In the genomic region with DNA sequence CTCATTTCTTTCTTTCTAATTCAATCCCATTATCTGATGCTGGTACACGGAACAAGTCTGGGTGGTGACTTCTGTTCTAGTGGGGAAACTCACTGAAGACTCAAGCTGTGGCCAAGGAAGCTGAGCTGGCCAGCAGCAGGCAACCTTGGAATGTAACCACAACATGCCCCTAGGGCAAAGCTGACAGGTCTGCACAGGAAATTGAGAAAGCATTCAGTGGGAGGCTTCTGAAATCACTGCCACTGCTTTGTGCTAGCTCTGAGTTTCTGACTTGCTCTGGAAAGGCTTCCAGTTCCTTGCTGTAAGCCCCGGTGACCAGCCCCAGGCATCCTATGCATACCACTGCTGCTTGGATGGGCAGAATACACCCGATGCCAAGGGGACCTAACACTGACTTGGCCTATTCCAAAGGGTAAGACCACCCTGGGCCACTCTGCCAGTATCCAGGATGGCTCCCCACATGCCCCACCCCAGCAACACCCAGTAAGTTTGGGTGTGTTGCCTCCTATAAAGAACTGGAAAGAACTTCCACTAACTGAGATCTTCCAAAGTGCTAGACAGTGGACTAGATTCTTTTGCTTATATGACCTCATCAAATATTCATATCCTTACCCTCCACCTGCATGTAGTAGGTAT, we compare ENCODE assay signal across 11 cellular contexts.
DNase-seq lines count a peak whose midpoint lies in the region; ATAC-seq and TF ChIP-seq lines count a peak whose summit lies in the region.
"Had no signal": no experiment of that assay in that cellular context is flagged by ENCODE, and none has a peak within 500 bp of the region (broad histone marks: within the 10 kb centered on the region; RNA-seq: fewer than 3 reads in every experiment).

No MANE protein-coding gene starts in this region.

- peak overlapping the region; percentile 39 for H3K9ac ChIP-seq in mammary epithelial cell (ENCODE audit: insufficient read depth, low read length)

- H3K27ac ChIP-seq in mammary epithelial cell (ENCODE audit: insufficient read depth, low read depth, low read length), result peak overlapping the region; percentile 78
- no peak overlapping the region for H3K27ac ChIP-seq in lower lobe of right lung
- H3K27ac ChIP-seq: pancreas had no signal

- TF ChIP-seq CTCF in AG10803 (conservative IDR thresholded peaks at IDR 0.05; ENCODE audit: low read length) (no peak), mammary epithelial cell (conservative IDR thresholded peaks at IDR 0.05 in 1 of 2, IDR thresholded peaks at IDR 0.05 in 1 of 2; ENCODE audit: extremely low read depth in 1 of 2, insufficient read depth in 1 of 2, low read depth in 1 of 2, low read length in 2 of 2) (no peak), lower lobe of right lung (IDR thresholded peaks at IDR 0.05) (no peak)

- peak overlapping the region; percentile 77 for H2AFZ ChIP-seq in mammary epithelial cell (ENCODE audit: low read depth, low read length)

- no TSS peak for BruUV-seq in mammary epithelial cell (replicated peaks; lab: Mats Ljungman, UMichigan)

- in situ Hi-C loops in mammary epithelial cell (cut with MboI; ENCODE audit: low sequenced_read_pairs in 2 of 2), result loop anchor here in 1 of 2 donors (25.0 kb wide), 1 partner anchor 125 kb away; no protein-coding TSS in a partner anchor

- H3K4me1 ChIP-seq in mammary epithelial cell (ENCODE audit: insufficient read depth, low read length), result peaks cover 34% of the 10 kb centered on the region
- no peaks in the 10 kb centered on the region for H3K4me1 ChIP-seq in lower lobe of right lung
- H3K4me1 ChIP-seq: pancreas had no signal

- CTCF ChIA-PET in mammary epithelial cell (lab: Charles Lee; ENCODE audit: low non-redundant PET), result interaction anchor here (0.6 kb wide), 1 partner anchor 287 kb away, joined by 3 read pairs; no protein-coding TSS in a partner anchor

- H3K4me3 ChIP-seq in AG10803 (ENCODE audit: low read length) (no peak overlapping the region), mammary epithelial cell (replicated peaks in 1 of 3; ENCODE audit: insufficient read depth in 1 of 3, low read depth in 2 of 3, low read length in 3 of 3) (peak overlapping the region in 1 of 3 experiments; percentile 14), lower lobe of right lung (no peak overlapping the region)
- H3K4me3 ChIP-seq: heart left ventricle, pancreas had no signal

- DNase-seq in AG10803 (ENCODE audit: low read depth) (peak; percentile 92), mammary epithelial cell (peak; percentile 99), lower lobe of right lung (no peak), NCI-H345 (lab: John Stamatoyannopoulos, UW) (no peak)
- no peak for DNase-seq in effector CD4-positive, alpha-beta T cell
- DNase-seq: activated naive CD4-positive, alpha-beta T cell treated with anti-CD3 and anti-CD28 coated beads, Interleukin-2, amount 10 ng/mL, durations not matched to agents 7 days and 5 days; pancreas had no signal

- intact Hi-C loops in mammary epithelial cell (cut with micrococcal nuclease) (loop anchor here (1.0 to 10.0 kb wide), 4 partner anchors 60 to 207 kb away; no protein-coding TSS in a partner anchor), lower lobe of right lung (cut with DNase I) (no loop called here)

- H3K9me3 ChIP-seq in mammary epithelial cell (replicated peaks; ENCODE audit: insufficient read depth, low read length), result no peaks in the 10 kb centered on the region
- H3K9me3 ChIP-seq in lower lobe of right lung, result no peaks in the 10 kb centered on the region
- H3K9me3 ChIP-seq: heart left ventricle, pancreas had no signal

- H3K4me2 ChIP-seq in mammary epithelial cell (ENCODE audit: insufficient read depth, low read depth, low read length), result peak overlapping the region; percentile 66

- H3K36me3 ChIP-seq in mammary epithelial cell (ENCODE audit: insufficient read depth, low read length) (no peaks in the 10 kb centered on the region), lower lobe of right lung (no peaks in the 10 kb centered on the region)
- H3K36me3 ChIP-seq: heart left ventricle, pancreas had no signal

- no peaks in the 10 kb centered on the region for H3K79me2 ChIP-seq in mammary epithelial cell (ENCODE audit: insufficient read depth, low read length)

- H3K27me3 ChIP-seq in mammary epithelial cell (ENCODE audit: insufficient read depth, low read length) (no peaks in the 10 kb centered on the region), lower lobe of right lung (ENCODE audit: low read depth) (no peaks in the 10 kb centered on the region)
- H3K27me3 ChIP-seq: pancreas had no signal

- no peak for TF ChIP-seq RAD21 in Ishikawa (IDR thresholded peaks at IDR 0.05; ENCODE audit: low read depth)

- dilution Hi-C loops in mammary epithelial cell (cut with HindIII; ENCODE audit: low sequenced_read_pairs), result no loop called here

- ATAC-seq in lower lobe of right lung (peak; percentile 18 to 47), GM18520 (IDR thresholded peaks at IDR 0.05; ENCODE audit: unreplicated experiment) (no peak), HG03571 (IDR thresholded peaks at IDR 0.05; ENCODE audit: unreplicated experiment) (no peak)

- no peak for TF ChIP-seq EP300 in Ishikawa (IDR thresholded peaks at IDR 0.05; ENCODE audit: borderline replicate concordance)

- no peaks in the 10 kb centered on the region for H4K20me1 ChIP-seq in mammary epithelial cell (ENCODE audit: insufficient read depth, low read length)

- WGBS in mammary epithelial cell (ENCODE audit: low coverage, missing lambda C conversion rate), result 0% methylated on average over 3 of the region's 3 CpGs

TF ChIP-seq in Ishikawa, 13 proteins besides CTCF, POLR2A, EP300 and RAD21:
- TF ChIP-seq, protein P1, sequence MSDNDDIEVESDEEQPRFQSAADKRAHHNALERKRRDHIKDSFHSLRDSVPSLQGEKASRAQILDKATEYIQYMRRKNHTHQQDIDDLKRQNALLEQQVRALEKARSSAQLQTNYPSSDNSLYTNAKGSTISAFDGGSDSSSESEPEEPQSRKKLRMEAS (IDR thresholded peaks at IDR 0.05), result no peak
- no peak for TF ChIP-seq TCF12 (IDR thresholded peaks at IDR 0.05; ENCODE audit: low read depth)
- TF ChIP-seq TAF1 (IDR thresholded peaks at IDR 0.05; ENCODE audit: low read depth), result no peak
- TF ChIP-seq YY1 (IDR thresholded peaks at IDR 0.05; ENCODE audit: low read depth), result no peak
- TF ChIP-seq, protein P2, sequence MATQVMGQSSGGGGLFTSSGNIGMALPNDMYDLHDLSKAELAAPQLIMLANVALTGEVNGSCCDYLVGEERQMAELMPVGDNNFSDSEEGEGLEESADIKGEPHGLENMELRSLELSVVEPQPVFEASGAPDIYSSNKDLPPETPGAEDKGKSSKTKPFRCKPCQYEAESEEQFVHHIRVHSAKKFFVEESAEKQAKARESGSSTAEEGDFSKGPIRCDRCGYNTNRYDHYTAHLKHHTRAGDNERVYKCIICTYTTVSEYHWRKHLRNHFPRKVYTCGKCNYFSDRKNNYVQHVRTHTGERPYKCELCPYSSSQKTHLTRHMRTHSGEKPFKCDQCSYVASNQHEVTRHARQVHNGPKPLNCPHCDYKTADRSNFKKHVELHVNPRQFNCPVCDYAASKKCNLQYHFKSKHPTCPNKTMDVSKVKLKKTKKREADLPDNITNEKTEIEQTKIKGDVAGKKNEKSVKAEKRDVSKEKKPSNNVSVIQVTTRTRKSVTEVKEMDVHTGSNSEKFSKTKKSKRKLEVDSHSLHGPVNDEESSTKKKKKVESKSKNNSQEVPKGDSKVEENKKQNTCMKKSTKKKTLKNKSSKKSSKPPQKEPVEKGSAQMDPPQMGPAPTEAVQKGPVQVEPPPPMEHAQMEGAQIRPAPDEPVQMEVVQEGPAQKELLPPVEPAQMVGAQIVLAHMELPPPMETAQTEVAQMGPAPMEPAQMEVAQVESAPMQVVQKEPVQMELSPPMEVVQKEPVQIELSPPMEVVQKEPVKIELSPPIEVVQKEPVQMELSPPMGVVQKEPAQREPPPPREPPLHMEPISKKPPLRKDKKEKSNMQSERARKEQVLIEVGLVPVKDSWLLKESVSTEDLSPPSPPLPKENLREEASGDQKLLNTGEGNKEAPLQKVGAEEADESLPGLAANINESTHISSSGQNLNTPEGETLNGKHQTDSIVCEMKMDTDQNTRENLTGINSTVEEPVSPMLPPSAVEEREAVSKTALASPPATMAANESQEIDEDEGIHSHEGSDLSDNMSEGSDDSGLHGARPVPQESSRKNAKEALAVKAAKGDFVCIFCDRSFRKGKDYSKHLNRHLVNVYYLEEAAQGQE (IDR thresholded peaks at IDR 0.05; ENCODE audit: low read depth), result no peak
- TF ChIP-seq TEAD4 (IDR thresholded peaks at IDR 0.05), result peak; percentile 27; the same call in 1 of the 2 replicates

Comparison
In these comparisons a context has a peak if more than half of its experiments do, and no peak if none do; other contexts are left out.
1. DNase-seq: peak in AG10803 (single experiment) and mammary epithelial cell (single experiment); none in lower lobe of right lung (single experiment), NCI-H345 (single experiment) and effector CD4-positive, alpha-beta T cell (single experiment).
2. ATAC-seq: peak in lower lobe of right lung (2 of 2); none in GM18520 (single experiment) and HG03571 (single experiment).